In the genomic region with DNA sequence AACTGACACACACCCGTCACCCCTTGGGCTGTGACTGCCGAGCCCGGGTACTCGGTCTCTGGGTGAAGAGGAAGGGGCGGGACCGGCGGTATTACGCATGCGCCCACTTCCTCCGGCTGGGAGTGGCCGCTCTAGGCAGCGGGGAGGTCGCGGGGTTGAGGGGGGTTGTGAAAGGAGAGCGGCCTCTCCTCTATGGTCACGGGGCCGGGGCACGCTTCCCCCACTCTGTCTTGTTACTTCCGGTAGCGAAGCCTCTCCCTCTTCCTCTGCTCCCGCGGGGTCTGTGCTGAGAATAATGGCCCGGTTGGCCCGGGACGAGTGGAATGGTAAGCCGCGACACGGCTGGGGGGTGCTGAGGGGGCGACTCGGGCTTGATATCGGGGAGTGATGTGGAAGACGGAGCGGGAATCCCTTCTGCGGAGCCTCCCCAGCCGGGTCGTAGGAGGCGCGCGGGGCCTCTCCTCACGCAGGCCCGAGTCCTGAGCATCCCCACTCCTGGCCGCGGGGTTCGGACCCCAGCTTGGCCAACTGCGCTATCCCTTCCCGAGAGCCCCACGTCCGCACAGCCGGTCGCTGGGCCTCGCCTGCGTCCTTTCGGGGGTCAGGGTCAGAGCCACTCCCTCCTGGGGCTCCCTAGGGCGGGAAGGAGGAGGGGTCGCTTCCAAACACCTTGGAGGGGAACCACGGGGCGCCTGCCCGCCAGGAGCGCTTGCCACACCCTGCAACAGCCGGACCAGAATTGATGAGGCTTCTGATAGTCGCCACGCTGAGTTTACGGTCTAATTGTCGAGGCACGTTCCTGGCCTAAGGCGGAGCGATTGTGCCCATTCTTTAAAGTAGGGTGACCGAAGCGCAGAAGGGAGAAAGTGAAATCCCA, we compare ENCODE assay signal across 1 cellular context.
TF ChIP-seq lines count a peak whose summit lies in the region.

Gene BFAR, plus strand, starts transcription at position 259 of the 877 bp plus-strand sequence. CDS start 11,396 bp downstream, outside the sequence.

TF ChIP-seq in HepG2, 621 proteins besides CTCF, POLR2A, EP300 and RAD21 (continued from another document and continues in another):
- TF ChIP-seq, protein P1, sequence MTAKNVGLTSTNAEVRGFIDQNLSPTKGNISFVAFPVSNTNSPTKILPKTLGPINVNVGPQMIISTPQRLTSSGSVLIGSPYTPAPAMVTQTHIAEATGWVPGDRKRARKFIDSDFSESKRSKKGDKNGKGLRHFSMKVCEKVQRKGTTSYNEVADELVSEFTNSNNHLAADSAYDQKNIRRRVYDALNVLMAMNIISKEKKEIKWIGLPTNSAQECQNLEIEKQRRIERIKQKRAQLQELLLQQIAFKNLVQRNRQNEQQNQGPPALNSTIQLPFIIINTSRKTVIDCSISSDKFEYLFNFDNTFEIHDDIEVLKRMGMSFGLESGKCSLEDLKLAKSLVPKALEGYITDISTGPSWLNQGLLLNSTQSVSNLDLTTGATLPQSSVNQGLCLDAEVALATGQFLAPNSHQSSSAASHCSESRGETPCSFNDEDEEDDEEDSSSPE (CRISPR knock-in tag; IDR thresholded peaks at IDR 0.05): peak; percentile 73
- TF ChIP-seq ZNF431 (CRISPR knock-in tag; IDR thresholded peaks at IDR 0.05; ENCODE audit: borderline replicate concordance, low read depth): peak; percentile 61; the same call in 1 of the 2 replicates
- TF ChIP-seq, protein P2, sequence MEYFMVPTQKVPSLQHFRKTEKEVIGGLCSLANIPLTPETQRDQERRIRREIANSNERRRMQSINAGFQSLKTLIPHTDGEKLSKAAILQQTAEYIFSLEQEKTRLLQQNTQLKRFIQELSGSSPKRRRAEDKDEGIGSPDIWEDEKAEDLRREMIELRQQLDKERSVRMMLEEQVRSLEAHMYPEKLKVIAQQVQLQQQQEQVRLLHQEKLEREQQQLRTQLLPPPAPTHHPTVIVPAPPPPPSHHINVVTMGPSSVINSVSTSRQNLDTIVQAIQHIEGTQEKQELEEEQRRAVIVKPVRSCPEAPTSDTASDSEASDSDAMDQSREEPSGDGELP (IDR thresholded peaks at IDR 0.05; ENCODE audit: borderline replicate concordance, low read depth): peak; percentile 67; the same call in 1 of the 2 replicates
- TF ChIP-seq CEBPB (IDR thresholded peaks at IDR 0.05; ENCODE audit: borderline replicate concordance, low read depth, low read length): peak; percentile 87
- 0 out of 2 replicates have a peak, but pooled peaks have one; percentile 1 for TF ChIP-seq ZNF878 (CRISPR knock-in tag; IDR thresholded peaks at IDR 0.05)
- TF ChIP-seq NR2F2 (IDR thresholded peaks at IDR 0.05; ENCODE audit: borderline replicate concordance, low read depth): peak; percentile 55; the same call in 1 of the 2 replicates
- peak; percentile 76 for TF ChIP-seq ISL2 (CRISPR knock-in tag; IDR thresholded peaks at IDR 0.05)
- TF ChIP-seq, protein P3, sequence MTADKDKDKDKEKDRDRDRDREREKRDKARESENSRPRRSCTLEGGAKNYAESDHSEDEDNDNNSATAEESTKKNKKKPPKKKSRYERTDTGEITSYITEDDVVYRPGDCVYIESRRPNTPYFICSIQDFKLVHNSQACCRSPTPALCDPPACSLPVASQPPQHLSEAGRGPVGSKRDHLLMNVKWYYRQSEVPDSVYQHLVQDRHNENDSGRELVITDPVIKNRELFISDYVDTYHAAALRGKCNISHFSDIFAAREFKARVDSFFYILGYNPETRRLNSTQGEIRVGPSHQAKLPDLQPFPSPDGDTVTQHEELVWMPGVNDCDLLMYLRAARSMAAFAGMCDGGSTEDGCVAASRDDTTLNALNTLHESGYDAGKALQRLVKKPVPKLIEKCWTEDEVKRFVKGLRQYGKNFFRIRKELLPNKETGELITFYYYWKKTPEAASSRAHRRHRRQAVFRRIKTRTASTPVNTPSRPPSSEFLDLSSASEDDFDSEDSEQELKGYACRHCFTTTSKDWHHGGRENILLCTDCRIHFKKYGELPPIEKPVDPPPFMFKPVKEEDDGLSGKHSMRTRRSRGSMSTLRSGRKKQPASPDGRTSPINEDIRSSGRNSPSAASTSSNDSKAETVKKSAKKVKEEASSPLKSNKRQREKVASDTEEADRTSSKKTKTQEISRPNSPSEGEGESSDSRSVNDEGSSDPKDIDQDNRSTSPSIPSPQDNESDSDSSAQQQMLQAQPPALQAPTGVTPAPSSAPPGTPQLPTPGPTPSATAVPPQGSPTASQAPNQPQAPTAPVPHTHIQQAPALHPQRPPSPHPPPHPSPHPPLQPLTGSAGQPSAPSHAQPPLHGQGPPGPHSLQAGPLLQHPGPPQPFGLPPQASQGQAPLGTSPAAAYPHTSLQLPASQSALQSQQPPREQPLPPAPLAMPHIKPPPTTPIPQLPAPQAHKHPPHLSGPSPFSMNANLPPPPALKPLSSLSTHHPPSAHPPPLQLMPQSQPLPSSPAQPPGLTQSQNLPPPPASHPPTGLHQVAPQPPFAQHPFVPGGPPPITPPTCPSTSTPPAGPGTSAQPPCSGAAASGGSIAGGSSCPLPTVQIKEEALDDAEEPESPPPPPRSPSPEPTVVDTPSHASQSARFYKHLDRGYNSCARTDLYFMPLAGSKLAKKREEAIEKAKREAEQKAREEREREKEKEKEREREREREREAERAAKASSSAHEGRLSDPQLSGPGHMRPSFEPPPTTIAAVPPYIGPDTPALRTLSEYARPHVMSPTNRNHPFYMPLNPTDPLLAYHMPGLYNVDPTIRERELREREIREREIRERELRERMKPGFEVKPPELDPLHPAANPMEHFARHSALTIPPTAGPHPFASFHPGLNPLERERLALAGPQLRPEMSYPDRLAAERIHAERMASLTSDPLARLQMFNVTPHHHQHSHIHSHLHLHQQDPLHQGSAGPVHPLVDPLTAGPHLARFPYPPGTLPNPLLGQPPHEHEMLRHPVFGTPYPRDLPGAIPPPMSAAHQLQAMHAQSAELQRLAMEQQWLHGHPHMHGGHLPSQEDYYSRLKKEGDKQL (CRISPR knock-in tag; IDR thresholded peaks at IDR 0.05; ENCODE audit: low read depth): peak; percentile 39; the same call in 1 of the 2 replicates
- no peak; the same call in 1 of the 2 replicates for TF ChIP-seq HNF4A (CRISPR knock-in tag; IDR thresholded peaks at IDR 0.05)
- 0 out of 2 replicates have a peak, but pooled peaks have one; percentile 59 for TF ChIP-seq BATF2 (CRISPR knock-in tag; IDR thresholded peaks at IDR 0.05)
- peak; percentile 92 for TF ChIP-seq BORCS8-MEF2B (CRISPR knock-in tag; IDR thresholded peaks at IDR 0.05)
- TF ChIP-seq, protein P4, sequence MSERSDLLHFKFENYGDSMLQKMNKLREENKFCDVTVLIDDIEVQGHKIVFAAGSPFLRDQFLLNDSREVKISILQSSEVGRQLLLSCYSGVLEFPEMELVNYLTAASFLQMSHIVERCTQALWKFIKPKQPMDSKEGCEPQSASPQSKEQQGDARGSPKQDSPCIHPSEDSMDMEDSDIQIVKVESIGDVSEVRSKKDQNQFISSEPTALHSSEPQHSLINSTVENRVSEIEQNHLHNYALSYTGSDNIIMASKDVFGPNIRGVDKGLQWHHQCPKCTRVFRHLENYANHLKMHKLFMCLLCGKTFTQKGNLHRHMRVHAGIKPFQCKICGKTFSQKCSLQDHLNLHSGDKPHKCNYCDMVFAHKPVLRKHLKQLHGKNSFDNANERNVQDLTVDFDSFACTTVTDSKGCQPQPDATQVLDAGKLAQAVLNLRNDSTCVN (CRISPR knock-in tag; IDR thresholded peaks at IDR 0.05; ENCODE audit: borderline replicate concordance): peak; percentile 55
- 0 out of 2 replicates have a peak, but pooled peaks have one; percentile 36 for TF ChIP-seq ZNF550 (CRISPR knock-in tag; IDR thresholded peaks at IDR 0.05; ENCODE audit: borderline replicate concordance)
- TF ChIP-seq LBX2 (CRISPR knock-in tag; IDR thresholded peaks at IDR 0.05; ENCODE audit: borderline replicate concordance): peak; percentile 89
- TF ChIP-seq ZNF546 (CRISPR knock-in tag; conservative IDR thresholded peaks at IDR 0.05): peak; percentile 70; the same call in 1 of the 2 replicates
- 0 out of 2 replicates have a peak, but pooled peaks have one; percentile 78 for TF ChIP-seq ZNF615 (CRISPR knock-in tag; IDR thresholded peaks at IDR 0.05; ENCODE audit: borderline replicate concordance)
- TF ChIP-seq, protein P5, sequence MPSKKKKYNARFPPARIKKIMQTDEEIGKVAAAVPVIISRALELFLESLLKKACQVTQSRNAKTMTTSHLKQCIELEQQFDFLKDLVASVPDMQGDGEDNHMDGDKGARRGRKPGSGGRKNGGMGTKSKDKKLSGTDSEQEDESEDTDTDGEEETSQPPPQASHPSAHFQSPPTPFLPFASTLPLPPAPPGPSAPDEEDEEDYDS (CRISPR knock-in tag; IDR thresholded peaks at IDR 0.05): peak; percentile 99
- TF ChIP-seq NR3C1 (CRISPR knock-in tag; IDR thresholded peaks at IDR 0.05): no peak
- TF ChIP-seq ZNF879 (CRISPR knock-in tag; IDR thresholded peaks at IDR 0.05): 0 out of 2 replicates have a peak, but pooled peaks have one; percentile 39
- peak; percentile 97 for TF ChIP-seq KAT7 (CRISPR knock-in tag; IDR thresholded peaks at IDR 0.05; ENCODE audit: borderline replicate concordance)
- peak; percentile 49; the same call in 1 of the 2 replicates for TF ChIP-seq MTF1 (CRISPR knock-in tag; IDR thresholded peaks at IDR 0.05)
- no peak; the same call in 1 of the 2 replicates for TF ChIP-seq ONECUT2 (CRISPR knock-in tag; IDR thresholded peaks at IDR 0.05)
- TF ChIP-seq, protein P6, sequence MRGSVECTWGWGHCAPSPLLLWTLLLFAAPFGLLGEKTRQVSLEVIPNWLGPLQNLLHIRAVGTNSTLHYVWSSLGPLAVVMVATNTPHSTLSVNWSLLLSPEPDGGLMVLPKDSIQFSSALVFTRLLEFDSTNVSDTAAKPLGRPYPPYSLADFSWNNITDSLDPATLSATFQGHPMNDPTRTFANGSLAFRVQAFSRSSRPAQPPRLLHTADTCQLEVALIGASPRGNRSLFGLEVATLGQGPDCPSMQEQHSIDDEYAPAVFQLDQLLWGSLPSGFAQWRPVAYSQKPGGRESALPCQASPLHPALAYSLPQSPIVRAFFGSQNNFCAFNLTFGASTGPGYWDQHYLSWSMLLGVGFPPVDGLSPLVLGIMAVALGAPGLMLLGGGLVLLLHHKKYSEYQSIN (CRISPR knock-in tag; IDR thresholded peaks at IDR 0.05; ENCODE audit: borderline replicate concordance): no peak
- peak; percentile 85 for TF ChIP-seq MYPOP (CRISPR knock-in tag; IDR thresholded peaks at IDR 0.05)
- 0 out of 2 replicates have a peak, but pooled peaks have one; percentile 52 for TF ChIP-seq ZNF850 (CRISPR knock-in tag; conservative IDR thresholded peaks at IDR 0.05)
- peak; percentile 71 for TF ChIP-seq RAD51 (IDR thresholded peaks at IDR 0.05; ENCODE audit: borderline replicate concordance)
- peak; percentile 77 for TF ChIP-seq TEAD3 (CRISPR knock-in tag; optimal IDR thresholded peaks at IDR 0.05; ENCODE audit: borderline replicate concordance)
- TF ChIP-seq RFX5 (IDR thresholded peaks at IDR 0.05; ENCODE audit: low read depth, low read length): peak; percentile 63; the same call in 1 of the 2 replicates
- peak; percentile 86; the same call in 1 of the 2 replicates for TF ChIP-seq CBX5 (CRISPR knock-in tag; IDR thresholded peaks at IDR 0.05; ENCODE audit: borderline replicate concordance)
- TF ChIP-seq ZSCAN20 (CRISPR knock-in tag; IDR thresholded peaks at IDR 0.05; ENCODE audit: borderline replicate concordance): 0 out of 2 replicates have a peak, but pooled peaks have one; percentile 79
- TF ChIP-seq HNRNPK (IDR thresholded peaks at IDR 0.05; ENCODE audit: low read depth, low read length, poor library complexity, severe bottlenecking): peak; percentile 10
- TF ChIP-seq ATF2 (CRISPR knock-in tag; IDR thresholded peaks at IDR 0.05): peak; percentile 92
- TF ChIP-seq ZNF761 (CRISPR knock-in tag; conservative IDR thresholded peaks at IDR 0.05): peak; percentile 65; the same call in 1 of the 2 replicates
- peak; percentile 58; the same call in 1 of the 2 replicates for TF ChIP-seq MIER2 (CRISPR knock-in tag; IDR thresholded peaks at IDR 0.05)
- peak; percentile 96 for TF ChIP-seq DMAP1 (CRISPR knock-in tag; IDR thresholded peaks at IDR 0.05)
- no peak for TF ChIP-seq LCORL (IDR thresholded peaks at IDR 0.05)
- peak; percentile 29; the same call in 1 of the 2 replicates for TF ChIP-seq LCORL (CRISPR knock-in tag; IDR thresholded peaks at IDR 0.05)
- no peak; the same call in 1 of the 2 replicates for TF ChIP-seq ZNF790 (CRISPR knock-in tag; IDR thresholded peaks at IDR 0.05; ENCODE audit: borderline replicate concordance)
- no peak for TF ChIP-seq MTA3 (CRISPR knock-in tag; IDR thresholded peaks at IDR 0.05)
- TF ChIP-seq SKIL (CRISPR knock-in tag; IDR thresholded peaks at IDR 0.05; ENCODE audit: borderline replicate concordance): no peak
